In the genomic region with DNA sequence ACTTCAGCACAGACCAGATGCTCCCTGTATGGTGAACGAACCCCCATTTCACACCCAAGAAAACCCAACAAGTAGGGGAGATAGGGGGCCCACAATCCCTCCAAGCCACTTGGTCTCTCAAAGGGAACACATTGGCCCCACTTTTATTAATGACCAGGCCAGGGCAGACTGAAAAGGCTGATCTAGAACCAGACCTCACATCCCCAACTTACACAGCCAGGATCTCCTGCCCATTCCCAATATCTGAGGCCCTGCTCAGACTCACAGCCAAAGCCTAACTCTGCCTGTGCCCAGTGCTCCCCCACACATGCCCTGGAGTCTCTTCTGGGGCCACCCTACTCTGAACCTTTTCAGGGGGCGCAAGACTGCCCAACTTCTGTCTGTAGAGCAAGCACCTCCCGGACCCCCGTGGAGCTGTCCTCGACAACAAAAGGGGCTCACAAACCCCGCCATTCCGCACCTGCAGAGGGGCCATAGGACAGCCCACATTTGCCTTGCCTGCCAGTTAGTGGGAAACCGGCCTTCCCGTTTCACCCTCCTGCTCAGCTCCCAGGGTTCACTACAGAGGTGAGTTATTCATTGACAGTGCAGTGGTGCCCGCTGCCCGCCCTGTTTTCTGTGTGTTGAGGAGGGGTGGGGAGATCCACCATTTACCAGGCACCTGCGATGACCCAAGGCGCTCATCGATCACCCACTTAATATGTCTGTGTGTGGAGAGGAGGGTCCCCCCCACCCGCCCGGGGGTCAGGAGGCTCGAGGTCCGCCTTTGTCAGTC, we compare ENCODE assay signal across 8 cellular contexts. TPM values are rescaled to one million over a fixed set of nuclear protein-coding genes. Genes with fewer than 3 reads are reported as not detected.
DNase-seq lines count a peak whose midpoint lies in the region; ATAC-seq, FAIRE-seq and TF ChIP-seq lines count a peak whose summit lies in the region.

No MANE protein-coding gene starts in this region.

- no peaks in the 10 kb centered on the region for H3K9me2 ChIP-seq in MM.1S (replicated peaks; ENCODE audit: insufficient read depth, low read length)

- H3K9ac ChIP-seq in MM.1S (ENCODE audit: low read length): no peak overlapping the region

- peak overlapping the region in 1 of 2 donors; percentile 6 for H3K27ac Mint-ChIP-seq in T-cell

- POLR2A ChIA-PET in T-cell (lab: Charles Lee): no interaction called here

- H3K9me3 Mint-ChIP-seq in T-cell: no peaks in the 10 kb centered on the region

- H3K4me3 Mint-ChIP-seq in T-cell: peak overlapping the region; percentile 51 to 59 (median 54)

- no peak for TF ChIP-seq POLR2A in sigmoid colon (IDR thresholded peaks at IDR 0.05)

- TF ChIP-seq CTCF in heart right ventricle (IDR thresholded peaks at IDR 0.05): no peak
- no peak for TF ChIP-seq CTCF in sigmoid colon (IDR thresholded peaks at IDR 0.05)
- TF ChIP-seq CTCF in MM.1S (IDR thresholded peaks at IDR 0.05; ENCODE audit: low read length): no peak
- TF ChIP-seq CTCF in D721Med (IDR thresholded peaks at IDR 0.05; ENCODE audit: insufficient read depth, missing control alignments): no peak

- no peak overlapping the region for H2AFZ ChIP-seq in MM.1S (ENCODE audit: low read length)

- peaks cover 4% of the 10 kb centered on the region for H3K36me3 Mint-ChIP-seq in T-cell

- H3K9me3 ChIP-seq in heart right ventricle (no peaks in the 10 kb centered on the region), sigmoid colon (no peaks in the 10 kb centered on the region), MM.1S (replicated peaks; ENCODE audit: insufficient read depth, low read length) (no peaks in the 10 kb centered on the region)

- H3K4me2 ChIP-seq in MM.1S (ENCODE audit: low read depth, low read length): no peak overlapping the region

- peaks cover 11 to 15% (median 11%) of the 10 kb centered on the region in 3 donors for H3K4me1 Mint-ChIP-seq in T-cell

- no peak for TF ChIP-seq EP300 in sigmoid colon (IDR thresholded peaks at IDR 0.05)

- intact Hi-C loops in heart right ventricle (cut with DNase I): loop anchor here in 1 of 10 donors (2.0 kb wide), 1 partner anchor 25 kb away; no protein-coding TSS in a partner anchor
- intact Hi-C loops in sigmoid colon (cut with DNase I): loop anchor here (2.0 kb wide), 1 partner anchor 25 kb away; no protein-coding TSS in a partner anchor

- H4K20me1 ChIP-seq in MM.1S (ENCODE audit: insufficient read depth, low read length): no peaks in the 10 kb centered on the region

- H3K79me2 ChIP-seq in MM.1S (ENCODE audit: low read length): no peaks in the 10 kb centered on the region

- WGBS in heart right ventricle, 2 donors: 26 to 32% methylated on average over 18 of the region's 18 CpGs
- 7 to 41% methylated on average over 18 of the region's 18 CpGs for WGBS in sigmoid colon, 2 donors

- H3K27me3 ChIP-seq in heart right ventricle: peaks cover 0 to 10% (median 0%) of the 10 kb centered on the region in 7 donors
- no peaks in the 10 kb centered on the region for H3K27me3 ChIP-seq in sigmoid colon
- peaks cover 32% of the 10 kb centered on the region for H3K27me3 ChIP-seq in MM.1S (replicated peaks; ENCODE audit: insufficient read depth, low read length)

- peak; percentile 15 to 60 (median 60) for DNase-seq in NCI-H1417 (lab: John Stamatoyannopoulos, UW)
- DNase-seq in NCI-H1417 treated with DMSO at 0.1 percent for 48 hours (lab: John Stamatoyannopoulos, UW): no peak
- DNase-seq in T-cell: no peak
- no peak for DNase-seq in heart right ventricle
- peak; percentile 65 for DNase-seq in sigmoid colon
- DNase-seq in MM.1S: no peak
- DNase-seq in D721Med (ENCODE audit: insufficient read length, low spot score): no peak

- peaks cover 6% of the 10 kb centered on the region for H3F3A ChIP-seq in MM.1S (ENCODE audit: insufficient read depth, low read length)

- ATAC-seq in T-cell (replicated peaks in 1 of 4) (no peak), heart right ventricle (no peak), HG03108 (IDR thresholded peaks at IDR 0.05; ENCODE audit: unreplicated experiment) (no peak)

- peaks cover 29 to 66% (median 49%) of the 10 kb centered on the region in 9 donors for H3K4me1 ChIP-seq in heart right ventricle
- peaks cover 0 to 67% (median 65%) of the 10 kb centered on the region in 4 donors for H3K4me1 ChIP-seq in sigmoid colon
- no peaks in the 10 kb centered on the region for H3K4me1 ChIP-seq in MM.1S (ENCODE audit: low read length)

- CTCF ChIA-PET in T-cell (lab: Charles Lee): no interaction called here

- no peak for FAIRE-seq in D721Med (lab: Jason Lieb, UNC)

- H3K36me3 ChIP-seq in heart right ventricle (peaks cover 0 to 17% (median 10%) of the 10 kb centered on the region in 9 donors), sigmoid colon (peaks cover 0 to 25% (median 4%) of the 10 kb centered on the region in 4 donors), MM.1S (replicated peaks; ENCODE audit: insufficient read depth, low read length) (no peaks in the 10 kb centered on the region)

- H3K27ac ChIP-seq in heart right ventricle (peak overlapping the region; percentile 82 to 93 (median 90)), sigmoid colon (peak overlapping the region; percentile 92 to 96 (median 93)), MM.1S (ENCODE audit: low read length) (no peak overlapping the region)

- H3K4me3 ChIP-seq in heart right ventricle (peak overlapping the region; percentile 36 to 96 (median 82)), sigmoid colon (peak overlapping the region; percentile 63 to 93 (median 76)), MM.1S (ENCODE audit: low read length) (no peak overlapping the region)

- no peaks in the 10 kb centered on the region for H3K27me3 Mint-ChIP-seq in T-cell

RNA-seq across cellular contexts. Expression of a gene that starts 1.6 kb away (rescaled TPM):
- total RNA-seq in T-cell (1 to 10 TPM; 2.5 to 6.9 (median 5.9) TPM), heart right ventricle (10 to 100 TPM; 27.7 to 67.3 (median 32.4) TPM), sigmoid colon (100 to 1,000 TPM in 1 of 4 donors, 10 to 100 TPM in 3; 59.9 to 162 (median 79.7) TPM)
- polyA plus RNA-seq in heart right ventricle (100 to 1,000 TPM in 1 of 2 donors, 10 to 100 TPM in 1; 30.1 to 135 TPM), sigmoid colon (10 to 100 TPM; 10.2 to 88.0 (median 10.4) TPM)

RNA-seq across cellular contexts. Expression of a gene that starts 11.6 kb away (rescaled TPM):
- total RNA-seq in T-cell (1 to 10 TPM; 5.0 to 7.9 (median 6.4) TPM), heart right ventricle (10 to 100 TPM in 8 of 10 donors, 1 to 10 TPM in 2; 9.5 to 14.3 (median 12.2) TPM), sigmoid colon (10 to 100 TPM in 3 of 4 donors, 1 to 10 TPM in 1; 9.4 to 22.5 (median 13.1) TPM)
- polyA plus RNA-seq in heart right ventricle (10 to 100 TPM in 1 of 2 donors, 1 to 10 TPM in 1; 4.7 to 11.0 TPM), sigmoid colon (10 to 100 TPM; 12.7 to 21.6 (median 18.6) TPM)

RNA-seq across cellular contexts. Expression of a gene that starts 11.8 kb away (rescaled TPM):
- 100 to 1,000 TPM; 216 to 245 (median 229) TPM for total RNA-seq in T-cell
- 100 to 1,000 TPM; 140 to 227 (median 193) TPM for total RNA-seq in heart right ventricle
- polyA plus RNA-seq in heart right ventricle: 1,000 to 10,000 TPM in 1 of 2 donors, 100 to 1,000 TPM in 1; 365 to 1,063 TPM
- 100 to 1,000 TPM; 146 to 352 (median 244) TPM for total RNA-seq in sigmoid colon
- polyA plus RNA-seq in sigmoid colon: 100 to 1,000 TPM; 419 to 762 (median 624) TPM

RNA-seq across cellular contexts. Expression of a gene that starts 18.3 kb away (rescaled TPM):
- total RNA-seq in T-cell (10 to 100 TPM in 3 of 5 donors, 1 to 10 TPM in 2; 7.8 to 14.9 (median 12.8) TPM), heart right ventricle (1 to 10 TPM; 2.2 to 5.4 (median 3.8) TPM), sigmoid colon (1 to 10 TPM; 3.4 to 9.4 (median 5.2) TPM)
- polyA plus RNA-seq in heart right ventricle (1 to 10 TPM; 4.5 to 5.1 TPM), sigmoid colon (1 to 10 TPM; 1.8 to 6.2 (median 2.4) TPM)

RNA-seq across cellular contexts. Expression of a gene that starts 56.3 kb away (rescaled TPM):
- total RNA-seq in T-cell (not detected), heart right ventricle (under 1 TPM in 1 of 10 donors, not detected in 9; 0.28 TPM), sigmoid colon (not detected)
- polyA plus RNA-seq in heart right ventricle (under 1 TPM in 1 of 2 donors, not detected in 1; 0.29 TPM), sigmoid colon (not detected)

Comparison
In these comparisons a context has a peak if more than half of its experiments do, and no peak if none do; other contexts are left out.
1. DNase-seq: peak in NCI-H1417 (3 of 3) and sigmoid colon (single experiment); none in NCI-H1417 treated with DMSO at 0.1 percent for 48 hours (single experiment), T-cell (0 of 34), heart right ventricle (0 of 2), MM.1S (single experiment) and D721Med (single experiment).